ENCODE assay signal across 9 cellular contexts in the genomic region with DNA sequence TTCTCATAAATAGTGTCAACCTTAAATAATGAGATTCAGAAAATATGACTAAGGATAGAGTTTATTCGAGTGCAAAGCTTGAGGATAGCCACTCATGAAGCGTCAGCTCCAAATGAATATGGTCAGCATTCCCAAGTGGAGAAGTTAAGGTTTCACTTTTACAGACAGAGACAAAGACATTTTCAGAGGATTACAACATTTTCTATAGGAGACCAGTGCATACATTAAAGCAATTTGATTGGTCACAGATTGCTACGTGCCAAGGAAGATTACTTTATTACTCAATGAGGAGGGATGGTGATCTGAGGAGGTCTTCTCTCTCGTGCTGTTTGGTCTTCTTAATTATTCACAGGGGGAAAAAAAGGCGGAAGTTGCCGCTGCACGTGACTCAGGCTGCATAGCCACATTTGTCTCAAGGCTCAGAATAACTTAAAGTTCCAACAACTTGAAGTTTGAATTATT.
DNase-seq lines count a peak whose midpoint lies in the region; ATAC-seq and TF ChIP-seq lines count a peak whose summit lies in the region.
"Had no signal": no experiment of that assay in that cellular context is flagged by ENCODE, and none has a peak within 500 bp of the region (broad histone marks: within the 10 kb centered on the region; RNA-seq: fewer than 3 reads in every experiment).

No MANE protein-coding gene starts in this region.

- H3K79me2 ChIP-seq in GM23248 (ENCODE audit: insufficient read depth), result no peaks in the 10 kb centered on the region

- H3F3A ChIP-seq in GM23248 (ENCODE audit: insufficient read depth), result peaks cover 24% of the 10 kb centered on the region

- peak overlapping the region; percentile 91 for H2AFZ ChIP-seq in GM23248

- peak; percentile 81 for DNase-seq in GM23248
- DNase-seq in Panc1 (ENCODE audit: low read depth, low spot score), result peak; percentile 15
- peak; percentile 25 for DNase-seq in fibroblast of gingiva (ENCODE audit: low read depth)
- DNase-seq in skeletal muscle cell (ENCODE audit: low read depth), result no peak
- DNase-seq in putamen (ENCODE audit: low spot score), result no peak
- DNase-seq in NCI-H2081 treated with DMSO at 0.1 percent for 48 hours (lab: John Stamatoyannopoulos, UW), result no peak
- DNase-seq: activated naive CD4-positive, alpha-beta T cell had no signal

- intact Hi-C loops in Panc1 (cut with micrococcal nuclease; ENCODE audit: unreplicated experiment), result loop anchor here (5.0 to 10.0 kb wide), 2 partner anchors 186 to 334 kb away; a partner anchor contains a TSS

- CTCF ChIA-PET in Panc1 (lab: Charles Lee), result interaction anchor here (1.1 kb wide), 1 partner anchor 75 kb away, joined by 3 read pairs; no protein-coding TSS in a partner anchor

- H4K20me1 ChIP-seq in GM23248 (ENCODE audit: insufficient read depth), result no peaks in the 10 kb centered on the region

- no TSS peak for BruUV-seq in Panc1 (replicated peaks; lab: Mats Ljungman, UMichigan)

- H3K9me2 ChIP-seq in GM23248 (ENCODE audit: insufficient read depth), result no peaks in the 10 kb centered on the region

- POLR2A ChIA-PET in Panc1 (lab: Charles Lee), result interaction anchor here (0.7 kb wide), 1 partner anchor 60 kb away, joined by 4 read pairs; no protein-coding TSS in a partner anchor

- peak overlapping the region; percentile 87 for H3K27ac ChIP-seq in GM23248
- H3K27ac ChIP-seq in Panc1 (ENCODE audit: low read length), result peak overlapping the region; percentile 97

- H3K4me3 ChIP-seq in GM23248 (peak overlapping the region; percentile 78), Panc1 (ENCODE audit: low read depth in 2 of 2, low read length in 2 of 2) (peak overlapping the region; percentile 7 to 42; a peak in 2 of 4 replicates), skeletal muscle cell (ENCODE audit: low read depth, low read length) (peak overlapping the region; percentile 27)

- H3K27me3 ChIP-seq in GM23248 (replicated peaks; ENCODE audit: insufficient read depth), result no peaks in the 10 kb centered on the region
- H3K27me3 ChIP-seq in Panc1 (ENCODE audit: control insufficient read depth, insufficient read depth, low read length), result no peaks in the 10 kb centered on the region

- 1 to 2% methylated on average over 7 of the region's 7 CpGs for WGBS in GM23248 (ENCODE audit: low coverage in 1 of 2, low lambda C conversion rate in 2 of 2, missing lambda C conversion rate in 2 of 2), 2 experiments

- TF ChIP-seq CTCF in Panc1 (IDR thresholded peaks at IDR 0.05), result no peak

- H3K4me1 ChIP-seq in GM23248 (ENCODE audit: insufficient read depth), result peaks cover 23% of the 10 kb centered on the region
- H3K4me1 ChIP-seq in Panc1 (ENCODE audit: control insufficient read depth, insufficient read depth, low read length), result peaks cover 21% of the 10 kb centered on the region

- H3K36me3 ChIP-seq in GM23248 (ENCODE audit: low read depth), result no peaks in the 10 kb centered on the region
- H3K36me3 ChIP-seq in Panc1 (ENCODE audit: control insufficient read depth, insufficient read depth, low read length), result no peaks in the 10 kb centered on the region

- H3K9ac ChIP-seq in GM23248, result peak overlapping the region; percentile 74

- in situ Hi-C loops in GM23248 (cut with MboI) (no loop called here), Panc1 (cut with HindIII; ENCODE audit: low pct_unique_long_range_greater_than_20kb, low sequenced_read_pairs) (no loop called here)

- no peaks in the 10 kb centered on the region for H3K9me3 ChIP-seq in GM23248 (ENCODE audit: low read depth)
- H3K9me3 ChIP-seq in Panc1 (ENCODE audit: control insufficient read depth, insufficient read depth, low read depth, low read length), result no peaks in the 10 kb centered on the region

- H3K4me2 ChIP-seq in GM23248 (ENCODE audit: unreplicated experiment), result peak overlapping the region; percentile 99

- ATAC-seq in Panc1 (peak; percentile 76), HG02588 (IDR thresholded peaks at IDR 0.05; ENCODE audit: unreplicated experiment) (no peak), HG03439 (IDR thresholded peaks at IDR 0.05; ENCODE audit: unreplicated experiment) (no peak)

Comparison
In these comparisons a context has a peak if more than half of its experiments do, and no peak if none do; other contexts are left out.
1. DNase-seq: peak in GM23248 (single experiment), Panc1 (single experiment) and fibroblast of gingiva (single experiment); none in skeletal muscle cell (single experiment), putamen (single experiment) and NCI-H2081 treated with DMSO at 0.1 percent for 48 hours (single experiment).
2. H3K4me3 ChIP-seq: peak in every context shown above with its lines; median percentile 78 in GM23248; 27 in skeletal muscle cell; 24 in Panc1.